In the genomic region with DNA sequence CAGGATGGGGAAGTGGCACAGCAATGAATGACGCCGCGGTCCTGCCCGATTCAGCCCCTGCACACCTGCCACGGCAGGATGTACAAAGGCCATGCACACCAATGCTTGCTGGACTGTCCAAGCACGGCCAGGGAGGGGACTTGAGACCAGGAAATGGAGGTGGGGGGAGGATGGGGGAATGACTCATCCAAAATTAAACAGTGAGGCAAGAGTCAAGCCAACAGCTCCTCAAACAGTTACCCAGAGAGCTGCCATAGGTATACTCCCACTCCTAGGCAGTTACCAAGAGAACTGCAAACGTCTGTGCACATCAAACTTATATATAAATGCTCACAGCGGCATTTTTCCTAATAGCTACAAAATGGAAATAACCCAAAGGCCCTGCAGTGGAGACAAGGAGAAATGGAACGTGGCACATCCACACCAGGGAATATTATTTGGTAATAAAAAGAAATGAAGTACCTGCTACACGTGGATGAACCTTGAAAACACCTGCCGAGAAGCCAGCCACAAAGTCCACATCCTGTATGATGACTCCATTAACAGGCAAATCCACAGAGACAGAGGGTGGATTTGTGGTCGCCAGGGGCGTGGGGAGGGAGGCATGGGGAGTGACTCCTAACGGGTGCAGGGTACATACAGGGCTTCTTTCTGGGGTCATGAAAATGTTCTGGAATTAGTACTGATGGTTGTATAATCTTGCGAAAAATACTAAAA, we compare ENCODE assay signal across 1 cellular context.
TF ChIP-seq lines count a peak whose summit lies in the region.

No MANE protein-coding gene starts in this region.

TF ChIP-seq in K562, 482 proteins besides CTCF, POLR2A, EP300 and RAD21 (continued from another document):
- TF ChIP-seq, protein P1, sequence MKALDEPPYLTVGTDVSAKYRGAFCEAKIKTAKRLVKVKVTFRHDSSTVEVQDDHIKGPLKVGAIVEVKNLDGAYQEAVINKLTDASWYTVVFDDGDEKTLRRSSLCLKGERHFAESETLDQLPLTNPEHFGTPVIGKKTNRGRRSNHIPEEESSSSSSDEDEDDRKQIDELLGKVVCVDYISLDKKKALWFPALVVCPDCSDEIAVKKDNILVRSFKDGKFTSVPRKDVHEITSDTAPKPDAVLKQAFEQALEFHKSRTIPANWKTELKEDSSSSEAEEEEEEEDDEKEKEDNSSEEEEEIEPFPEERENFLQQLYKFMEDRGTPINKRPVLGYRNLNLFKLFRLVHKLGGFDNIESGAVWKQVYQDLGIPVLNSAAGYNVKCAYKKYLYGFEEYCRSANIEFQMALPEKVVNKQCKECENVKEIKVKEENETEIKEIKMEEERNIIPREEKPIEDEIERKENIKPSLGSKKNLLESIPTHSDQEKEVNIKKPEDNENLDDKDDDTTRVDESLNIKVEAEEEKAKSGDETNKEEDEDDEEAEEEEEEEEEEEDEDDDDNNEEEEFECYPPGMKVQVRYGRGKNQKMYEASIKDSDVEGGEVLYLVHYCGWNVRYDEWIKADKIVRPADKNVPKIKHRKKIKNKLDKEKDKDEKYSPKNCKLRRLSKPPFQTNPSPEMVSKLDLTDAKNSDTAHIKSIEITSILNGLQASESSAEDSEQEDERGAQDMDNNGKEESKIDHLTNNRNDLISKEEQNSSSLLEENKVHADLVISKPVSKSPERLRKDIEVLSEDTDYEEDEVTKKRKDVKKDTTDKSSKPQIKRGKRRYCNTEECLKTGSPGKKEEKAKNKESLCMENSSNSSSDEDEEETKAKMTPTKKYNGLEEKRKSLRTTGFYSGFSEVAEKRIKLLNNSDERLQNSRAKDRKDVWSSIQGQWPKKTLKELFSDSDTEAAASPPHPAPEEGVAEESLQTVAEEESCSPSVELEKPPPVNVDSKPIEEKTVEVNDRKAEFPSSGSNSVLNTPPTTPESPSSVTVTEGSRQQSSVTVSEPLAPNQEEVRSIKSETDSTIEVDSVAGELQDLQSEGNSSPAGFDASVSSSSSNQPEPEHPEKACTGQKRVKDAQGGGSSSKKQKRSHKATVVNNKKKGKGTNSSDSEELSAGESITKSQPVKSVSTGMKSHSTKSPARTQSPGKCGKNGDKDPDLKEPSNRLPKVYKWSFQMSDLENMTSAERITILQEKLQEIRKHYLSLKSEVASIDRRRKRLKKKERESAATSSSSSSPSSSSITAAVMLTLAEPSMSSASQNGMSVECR (CRISPR knock-in tag; IDR thresholded peaks at IDR 0.05) = no peak
- TF ChIP-seq, protein P2, sequence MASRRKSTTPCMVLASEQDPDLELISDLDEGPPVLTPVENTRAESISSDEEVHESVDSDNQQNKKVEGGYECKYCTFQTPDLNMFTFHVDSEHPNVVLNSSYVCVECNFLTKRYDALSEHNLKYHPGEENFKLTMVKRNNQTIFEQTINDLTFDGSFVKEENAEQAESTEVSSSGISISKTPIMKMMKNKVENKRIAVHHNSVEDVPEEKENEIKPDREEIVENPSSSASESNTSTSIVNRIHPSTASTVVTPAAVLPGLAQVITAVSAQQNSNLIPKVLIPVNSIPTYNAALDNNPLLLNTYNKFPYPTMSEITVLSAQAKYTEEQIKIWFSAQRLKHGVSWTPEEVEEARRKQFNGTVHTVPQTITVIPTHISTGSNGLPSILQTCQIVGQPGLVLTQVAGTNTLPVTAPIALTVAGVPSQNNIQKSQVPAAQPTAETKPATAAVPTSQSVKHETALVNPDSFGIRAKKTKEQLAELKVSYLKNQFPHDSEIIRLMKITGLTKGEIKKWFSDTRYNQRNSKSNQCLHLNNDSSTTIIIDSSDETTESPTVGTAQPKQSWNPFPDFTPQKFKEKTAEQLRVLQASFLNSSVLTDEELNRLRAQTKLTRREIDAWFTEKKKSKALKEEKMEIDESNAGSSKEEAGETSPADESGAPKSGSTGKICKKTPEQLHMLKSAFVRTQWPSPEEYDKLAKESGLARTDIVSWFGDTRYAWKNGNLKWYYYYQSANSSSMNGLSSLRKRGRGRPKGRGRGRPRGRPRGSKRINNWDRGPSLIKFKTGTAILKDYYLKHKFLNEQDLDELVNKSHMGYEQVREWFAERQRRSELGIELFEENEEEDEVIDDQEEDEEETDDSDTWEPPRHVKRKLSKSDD (conservative IDR thresholded peaks at IDR 0.05; ENCODE audit: low read length) = 0 out of 2 replicates have a peak, but pooled peaks have one; percentile 58
- TF ChIP-seq MAFF (IDR thresholded peaks at IDR 0.05; ENCODE audit: low read length) (peak; percentile 81), JUN (IDR thresholded peaks at IDR 0.05; ENCODE audit: borderline replicate concordance, low read depth, low read length) (peak; percentile 99), JUN (CRISPR knock-in tag; IDR thresholded peaks at IDR 0.05; ENCODE audit: borderline replicate concordance) (no peak)
TF ChIP-seq in K562: peak in this region for 96.
